Comparison of ENCODE assay signal across 19 cellular contexts in the genomic region with DNA sequence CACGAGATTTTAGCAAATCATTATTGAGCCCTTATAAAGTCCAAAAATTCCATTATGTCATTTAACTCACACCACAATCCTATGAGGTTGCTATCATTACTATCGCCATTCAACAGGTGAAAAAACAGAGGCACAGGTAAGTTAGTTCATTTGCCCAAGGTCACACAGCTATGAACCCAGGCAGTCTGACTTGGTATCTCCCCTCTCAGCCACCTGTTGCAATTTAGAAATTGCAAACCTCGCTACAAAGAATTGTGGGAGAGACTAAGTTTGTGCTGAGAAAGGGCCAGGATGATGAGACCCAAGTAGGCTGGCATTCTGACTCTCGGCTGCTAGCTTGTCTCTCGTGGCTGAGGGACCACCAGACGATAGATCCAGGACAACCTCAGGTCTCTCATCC. TPM values are rescaled to one million over a fixed set of nuclear protein-coding genes. Genes with fewer than 3 reads are reported as not detected.
A peak's percentile ranks its signal among the peaks of the same experiment; 100 is the strongest.
DNase-seq lines count a peak whose midpoint lies in the region; ATAC-seq and TF ChIP-seq lines count a peak whose summit lies in the region.
"Had no signal": no experiment of that assay in that cellular context is flagged by ENCODE, and none has a peak within 500 bp of the region (broad histone marks: within the 10 kb centered on the region; RNA-seq: fewer than 3 reads in every experiment).

No MANE protein-coding gene starts in this region.

- TF ChIP-seq POLR2A in body of pancreas (IDR thresholded peaks at IDR 0.05) = no peak

- TF ChIP-seq CTCF in Panc1 (IDR thresholded peaks at IDR 0.05) (no peak), chondrocyte (IDR thresholded peaks at IDR 0.05) (no peak), psoas muscle (IDR thresholded peaks at IDR 0.05) (no peak), tibial artery (IDR thresholded peaks at IDR 0.05) (no peak), body of pancreas (IDR thresholded peaks at IDR 0.05) (no peak)

- POLR2A ChIA-PET in Panc1 (lab: Charles Lee) = no interaction called here

- H3K4me3 ChIP-seq in Panc1 (ENCODE audit: low read depth in 2 of 2, low read length in 2 of 2) (no peak overlapping the region), psoas muscle (no peak overlapping the region), tibial artery (no peak overlapping the region), body of pancreas (no peak overlapping the region)

- peaks cover 95% of the 10 kb centered on the region for H3K4me1 Mint-ChIP-seq in chondrocyte (ENCODE audit: low read depth)
- H3K4me1 Mint-ChIP-seq: CD8-positive, alpha-beta memory T cell; IgD-negative memory B cell had no signal

- no peaks in the 10 kb centered on the region for H3K9me3 ChIP-seq in Panc1 (ENCODE audit: control insufficient read depth, insufficient read depth, low read depth, low read length)
- H3K9me3 ChIP-seq in psoas muscle = no peaks in the 10 kb centered on the region
- H3K9me3 ChIP-seq in tibial artery = no peaks in the 10 kb centered on the region
- H3K9me3 ChIP-seq in body of pancreas = no peaks in the 10 kb centered on the region

- 87 to 94% (median 91%) methylated on average over 6 of the region's 6 CpGs for WGBS in psoas muscle, 3 donors
- 90 to 94% methylated on average over 6 of the region's 6 CpGs for WGBS in body of pancreas, 2 donors

- DNase-seq in Panc1 (ENCODE audit: low read depth, low spot score) (no peak), chondrocyte (ENCODE audit: low spot score) (no peak), psoas muscle (no peak), tibial artery (no peak), body of pancreas (no peak)
- DNase-seq: ACHN; C1 segment of cervical spinal cord; CD8-positive, alpha-beta memory T cell; DMS53; EL; H9; NCI-H1105; NCI-H2081 treated with DMSO at 0.1 percent for 48 hours; NK-92 treated with Interleukin-12 subunit alpha and Interleukin-12 subunit beta, amount 100 ng/mL, for 24 hours had no signal

- no peaks in the 10 kb centered on the region for H3K27me3 Mint-ChIP-seq in chondrocyte (ENCODE audit: low read depth)
- H3K27me3 Mint-ChIP-seq: IgD-negative memory B cell had no signal

- CTCF ChIA-PET in Panc1 (lab: Charles Lee) = no interaction called here

- H3K4me3 Mint-ChIP-seq in chondrocyte (ENCODE audit: unreplicated experiment) = no peak overlapping the region
- H3K4me3 Mint-ChIP-seq: CD8-positive, alpha-beta memory T cell; H9; IgD-negative memory B cell had no signal

- in situ Hi-C loops in Panc1 (cut with HindIII; ENCODE audit: low pct_unique_long_range_greater_than_20kb, low sequenced_read_pairs) = no loop called here

- H3K9me3 Mint-ChIP-seq in chondrocyte (ENCODE audit: low read depth) = peaks cover 2% of the 10 kb centered on the region
- H3K9me3 Mint-ChIP-seq: CD8-positive, alpha-beta memory T cell; H9; IgD-negative memory B cell had no signal

- H3K27ac Mint-ChIP-seq in chondrocyte (ENCODE audit: unreplicated experiment) = peak overlapping the region; percentile 98
- H3K27ac Mint-ChIP-seq: CD8-positive, alpha-beta memory T cell had no signal

- TSS peak; percentile 43 for BruUV-seq in Panc1 (replicated peaks; lab: Mats Ljungman, UMichigan)

- H3K36me3 ChIP-seq in Panc1 (ENCODE audit: control insufficient read depth, insufficient read depth, low read length) (no peaks in the 10 kb centered on the region), psoas muscle (ENCODE audit: insufficient read depth in 1 of 2, low read depth in 1 of 2) (peaks cover 6 to 67% of the 10 kb centered on the region in 2 donors), tibial artery (peaks cover 13 to 22% (median 15%) of the 10 kb centered on the region in 3 donors), body of pancreas (replicated peaks in 1 of 2; ENCODE audit: insufficient read depth in 1 of 2, low read depth in 2 of 2) (no peaks in the 10 kb centered on the region)

- peaks cover 35% of the 10 kb centered on the region for H3K36me3 Mint-ChIP-seq in chondrocyte (ENCODE audit: low read depth)
- H3K36me3 Mint-ChIP-seq: CD8-positive, alpha-beta memory T cell had no signal

- no peaks in the 10 kb centered on the region for H3K4me1 ChIP-seq in Panc1 (ENCODE audit: control insufficient read depth, insufficient read depth, low read length)
- H3K4me1 ChIP-seq in psoas muscle = peaks cover 47% of the 10 kb centered on the region
- peaks cover 0 to 80% (median 46%) of the 10 kb centered on the region in 4 donors for H3K4me1 ChIP-seq in tibial artery
- H3K4me1 ChIP-seq in body of pancreas = peaks cover 11% of the 10 kb centered on the region

- ATAC-seq in Panc1 = no peak
- no peak for ATAC-seq in psoas muscle
- ATAC-seq in GM18502 (IDR thresholded peaks at IDR 0.05; ENCODE audit: poor library complexity, unreplicated experiment) = no peak
- no peak for ATAC-seq in body of pancreas
- no peak for ATAC-seq in HG03469 (IDR thresholded peaks at IDR 0.05; ENCODE audit: unreplicated experiment)
- ATAC-seq: Right ventricle myocardium inferior had no signal

- intact Hi-C loops in Panc1 (cut with micrococcal nuclease; ENCODE audit: unreplicated experiment) (no loop called here), psoas muscle (cut with DNase I) (no loop called here), tibial artery (cut with DNase I; ENCODE audit: low total_unique reads) (no loop called here), body of pancreas (cut with DNase I) (no loop called here)

- H3K27me3 ChIP-seq in Panc1 (ENCODE audit: control insufficient read depth, insufficient read depth, low read length) = no peaks in the 10 kb centered on the region
- H3K27me3 ChIP-seq in psoas muscle (ENCODE audit: insufficient read depth in 3 of 3, low read length in 2 of 3) = no peaks in the 10 kb centered on the region
- H3K27me3 ChIP-seq in tibial artery = no peaks in the 10 kb centered on the region
- no peaks in the 10 kb centered on the region for H3K27me3 ChIP-seq in body of pancreas

- H3K27ac ChIP-seq in Panc1 (ENCODE audit: low read length) (no peak overlapping the region), psoas muscle (peak overlapping the region; percentile 56), tibial artery (peak overlapping the region; percentile 76 to 81), body of pancreas (no peak overlapping the region)
- H3K27ac ChIP-seq: HL-60 had no signal

RNA-seq across cellular contexts. Expression of a gene that starts 57.7 kb away (rescaled TPM):
- total RNA-seq in Panc1 (2021; ENCODE audit: unreplicated experiment) = 24.8 TPM
- 37.8 TPM for polyA plus RNA-seq in Panc1 (2012; ENCODE audit: insufficient read length)
- 260 to 268 TPM (median 263 TPM) in 3 replicates for total RNA-seq in chondrocyte
- 1,000 to 10,000 TPM in 1 of 4 donors, 100 to 1,000 TPM in 3; 340 to 1,074 (median 476) TPM for total RNA-seq in psoas muscle
- polyA plus RNA-seq in psoas muscle = 1,000 to 10,000 TPM in 1 of 3 donors, 100 to 1,000 TPM in 1, 10 to 100 TPM in 1; 83.0 to 1,120 (median 129) TPM
- total RNA-seq in body of pancreas = 10 to 100 TPM; 10.9 to 32.4 TPM

Comparison
In these comparisons a context has a peak if more than half of its experiments do, and no peak if none do; other contexts are left out.
1. H3K27ac ChIP-seq: peak in psoas muscle (single experiment) and tibial artery (2 of 2); none in Panc1 (single experiment) and body of pancreas (0 of 4).